ENCODE assay signal across 16 cellular contexts in genomic region chr9:22210262-22210661, GRCh38.
DNase-seq lines count a peak whose midpoint lies in the region; ATAC-seq and TF ChIP-seq lines count a peak whose summit lies in the region.
"Had no signal": no experiment of that assay in that cellular context is flagged by ENCODE, and none has a peak within 500 bp of the region (broad histone marks: within the 10 kb centered on the region; RNA-seq: fewer than 3 reads in every experiment).

No MANE protein-coding gene starts in this region.

- no peaks in the 10 kb centered on the region for H3K9me3 Mint-ChIP-seq in activated naive CD4-positive, alpha-beta T cell treated with anti-CD3 and anti-CD28 coated beads for 36 hours
- no peaks in the 10 kb centered on the region for H3K9me3 Mint-ChIP-seq in activated naive CD4-positive, alpha-beta T cell treated with anti-CD3 and anti-CD28 coated beads, Interleukin-2, amount 10 ng/mL, durations not matched to agents 7 days and 5 days
- no peaks in the 10 kb centered on the region for H3K9me3 Mint-ChIP-seq in stimulated activated memory B cell treated with anti-CD40 and anti-IgM and Interleukin-4, amounts not matched to agents 10 μg/mL and 1 μg/mL and 100 μg/mL, for 72 hours
- no peaks in the 10 kb centered on the region for H3K9me3 Mint-ChIP-seq in GM23338

- no peaks in the 10 kb centered on the region for H3K9me2 ChIP-seq in GM23338 (ENCODE audit: insufficient read depth)

- no peak overlapping the region for H3K4me3 ChIP-seq in OCI-LY3 (ENCODE audit: low read length)
- no peak overlapping the region for H3K4me3 ChIP-seq in GM23338
- H3K4me3 ChIP-seq: HAP-1, stomach had no signal

- H3K27ac ChIP-seq in OCI-LY3 (ENCODE audit: low read length) (peak overlapping the region; percentile 5; the same call in 1 of the 2 replicates), epithelial cell of prostate (peak overlapping the region; percentile 87), GM23338 (ENCODE audit: low read depth) (no peak overlapping the region)

- no peaks in the 10 kb centered on the region for H3F3A ChIP-seq in GM23338 (replicated peaks; ENCODE audit: low read depth)

- ATAC-seq in stimulated activated memory B cell treated with anti-CD40 and anti-IgM and Interleukin-4, amounts not matched to agents 10 μg/mL and 1 μg/mL and 100 μg/mL, for 72 hours, result peak; percentile 79
- ATAC-seq in HG02973 (IDR thresholded peaks at IDR 0.05; ENCODE audit: unreplicated experiment) (no peak), GM23338 (no peak)

- CTCF ChIA-PET in activated naive CD4-positive, alpha-beta T cell treated with anti-CD3 and anti-CD28 coated beads for 36 hours (lab: Charles Lee), result interaction anchor here (0.6 kb wide), 1 partner anchor 34 kb away, joined by 3 read pairs; no protein-coding TSS in a partner anchor
- CTCF ChIA-PET in activated naive CD4-positive, alpha-beta T cell treated with anti-CD3 and anti-CD28 coated beads, Interleukin-2, amount 10 ng/mL, durations not matched to agents 7 days and 5 days (lab: Charles Lee), result no interaction called here

- no peaks in the 10 kb centered on the region for H3K36me3 Mint-ChIP-seq in activated naive CD4-positive, alpha-beta T cell treated with anti-CD3 and anti-CD28 coated beads for 36 hours (ENCODE audit: low read depth)
- H3K36me3 Mint-ChIP-seq in activated naive CD4-positive, alpha-beta T cell treated with anti-CD3 and anti-CD28 coated beads, Interleukin-2, amount 10 ng/mL, durations not matched to agents 7 days and 5 days, result no peaks in the 10 kb centered on the region
- no peaks in the 10 kb centered on the region for H3K36me3 Mint-ChIP-seq in stimulated activated memory B cell treated with anti-CD40 and anti-IgM and Interleukin-4, amounts not matched to agents 10 μg/mL and 1 μg/mL and 100 μg/mL, for 72 hours
- no peaks in the 10 kb centered on the region for H3K36me3 Mint-ChIP-seq in GM23338 (ENCODE audit: low read depth)

- H3K9ac ChIP-seq in OCI-LY3 (ENCODE audit: low read length), result no peak overlapping the region

- intact Hi-C loops in activated naive CD4-positive, alpha-beta T cell treated with anti-CD3 and anti-CD28 coated beads for 36 hours (cut with micrococcal nuclease), result loop anchor here (1.0 kb wide), 1 partner anchor 30 kb away; no protein-coding TSS in a partner anchor

- no peaks in the 10 kb centered on the region for H3K27me3 Mint-ChIP-seq in activated naive CD4-positive, alpha-beta T cell treated with anti-CD3 and anti-CD28 coated beads for 36 hours (ENCODE audit: low read depth)
- no peaks in the 10 kb centered on the region for H3K27me3 Mint-ChIP-seq in activated naive CD4-positive, alpha-beta T cell treated with anti-CD3 and anti-CD28 coated beads, Interleukin-2, amount 10 ng/mL, durations not matched to agents 7 days and 5 days
- H3K27me3 Mint-ChIP-seq in stimulated activated memory B cell treated with anti-CD40 and anti-IgM and Interleukin-4, amounts not matched to agents 10 μg/mL and 1 μg/mL and 100 μg/mL, for 72 hours, result no peaks in the 10 kb centered on the region
- H3K27me3 Mint-ChIP-seq in GM23338 (ENCODE audit: insufficient read depth, low read depth, poor library complexity), result no peaks in the 10 kb centered on the region

- no peak for TF ChIP-seq CTCF in OCI-LY3 (IDR thresholded peaks at IDR 0.05; ENCODE audit: low read depth, low read length)
- no peak for TF ChIP-seq CTCF in GM23338 (conservative IDR thresholded peaks at IDR 0.05; ENCODE audit: low read depth in 2 of 2)

- H3K79me2 ChIP-seq in OCI-LY3 (ENCODE audit: low read length) (no peaks in the 10 kb centered on the region), GM23338 (replicated peaks; ENCODE audit: insufficient read depth) (no peaks in the 10 kb centered on the region)

- no peaks in the 10 kb centered on the region for H3K9me3 ChIP-seq in OCI-LY3 (ENCODE audit: insufficient read depth, low read length)
- H3K9me3 ChIP-seq: HAP-1, stomach had no signal

- no peak overlapping the region for H2AFZ ChIP-seq in OCI-LY3 (ENCODE audit: low read depth, low read length)
- no peak overlapping the region for H2AFZ ChIP-seq in GM23338

- H3K4me2 ChIP-seq in OCI-LY3 (ENCODE audit: low read length), result peak overlapping the region; percentile 40
- H3K4me2 ChIP-seq in GM23338, result no peak overlapping the region

- DNase-seq in activated naive CD4-positive, alpha-beta T cell treated with anti-CD3 and anti-CD28 coated beads for 36 hours, result peak; percentile 17
- DNase-seq in activated naive CD4-positive, alpha-beta T cell treated with anti-CD3 and anti-CD28 coated beads, Interleukin-2, amount 10 ng/mL, durations not matched to agents 7 days and 5 days, result no peak
- DNase-seq in epithelial cell of prostate (ENCODE audit: low read depth, low spot score), result peak; percentile 39
- no peak for DNase-seq in NCI-H82 (lab: John Stamatoyannopoulos, UW)
- no peak for DNase-seq in GM23338 (ENCODE audit: low spot score)
- DNase-seq: amniotic stem cell, DND-41, kidney, NCI-H1092 treated with DMSO at 0.1 percent for 48 hours, NCI-H446 treated with DMSO at 0.1 percent for 48 hours, SIG-M5, stomach had no signal

- no peak overlapping the region for H3K4me3 Mint-ChIP-seq in activated naive CD4-positive, alpha-beta T cell treated with anti-CD3 and anti-CD28 coated beads for 36 hours
- no peak overlapping the region for H3K4me3 Mint-ChIP-seq in activated naive CD4-positive, alpha-beta T cell treated with anti-CD3 and anti-CD28 coated beads, Interleukin-2, amount 10 ng/mL, durations not matched to agents 7 days and 5 days
- H3K4me3 Mint-ChIP-seq in stimulated activated memory B cell treated with anti-CD40 and anti-IgM and Interleukin-4, amounts not matched to agents 10 μg/mL and 1 μg/mL and 100 μg/mL, for 72 hours, result no peak overlapping the region
- H3K4me3 Mint-ChIP-seq in GM23338, result no peak overlapping the region

- H3K4me1 ChIP-seq in OCI-LY3 (ENCODE audit: low read length), result peaks cover 78% of the 10 kb centered on the region
- no peaks in the 10 kb centered on the region for H3K4me1 ChIP-seq in GM23338 (ENCODE audit: insufficient read depth)

- H4K20me1 ChIP-seq in OCI-LY3 (ENCODE audit: insufficient read depth, low read length) (no peaks in the 10 kb centered on the region), GM23338 (replicated peaks; ENCODE audit: insufficient read depth) (no peaks in the 10 kb centered on the region)

- H3K27me3 ChIP-seq in OCI-LY3 (ENCODE audit: low read depth, low read length) (0 out of 2 replicates have a peak, but pooled peaks cover 5% of the 10 kb centered on the region), GM23338 (ENCODE audit: insufficient read depth) (no peaks in the 10 kb centered on the region)
- H3K27me3 ChIP-seq: stomach had no signal

- H3K36me3 ChIP-seq in OCI-LY3 (replicated peaks; ENCODE audit: low read depth, low read length) (no peaks in the 10 kb centered on the region), GM23338 (ENCODE audit: insufficient read depth) (no peaks in the 10 kb centered on the region)
- H3K36me3 ChIP-seq: HAP-1, stomach had no signal

- H3K4me1 Mint-ChIP-seq in activated naive CD4-positive, alpha-beta T cell treated with anti-CD3 and anti-CD28 coated beads for 36 hours (ENCODE audit: low read depth), result peaks cover 29% of the 10 kb centered on the region
- H3K4me1 Mint-ChIP-seq in activated naive CD4-positive, alpha-beta T cell treated with anti-CD3 and anti-CD28 coated beads, Interleukin-2, amount 10 ng/mL, durations not matched to agents 7 days and 5 days, result peaks cover 17% of the 10 kb centered on the region
- peaks cover 52% of the 10 kb centered on the region for H3K4me1 Mint-ChIP-seq in stimulated activated memory B cell treated with anti-CD40 and anti-IgM and Interleukin-4, amounts not matched to agents 10 μg/mL and 1 μg/mL and 100 μg/mL, for 72 hours
- no peaks in the 10 kb centered on the region for H3K4me1 Mint-ChIP-seq in GM23338

- no peak overlapping the region for H3K27ac Mint-ChIP-seq in activated naive CD4-positive, alpha-beta T cell treated with anti-CD3 and anti-CD28 coated beads for 36 hours
- H3K27ac Mint-ChIP-seq in activated naive CD4-positive, alpha-beta T cell treated with anti-CD3 and anti-CD28 coated beads, Interleukin-2, amount 10 ng/mL, durations not matched to agents 7 days and 5 days, result no peak overlapping the region
- no peak overlapping the region for H3K27ac Mint-ChIP-seq in stimulated activated memory B cell treated with anti-CD40 and anti-IgM and Interleukin-4, amounts not matched to agents 10 μg/mL and 1 μg/mL and 100 μg/mL, for 72 hours
- no peak overlapping the region for H3K27ac Mint-ChIP-seq in GM23338

TF ChIP-seq in GM23338, 12 proteins besides CTCF, POLR2A, EP300 and RAD21 (continues in another document):
- TF ChIP-seq EZH2phosphoT487 (IDR thresholded peaks at IDR 0.05; ENCODE audit: unreplicated experiment), result no peak

Comparison
In these comparisons a context has a peak if more than half of its experiments do, and no peak if none do; other contexts are left out.
1. DNase-seq: peak in activated naive CD4-positive, alpha-beta T cell treated with anti-CD3 and anti-CD28 coated beads for 36 hours (single experiment) and epithelial cell of prostate (single experiment); none in activated naive CD4-positive, alpha-beta T cell treated with anti-CD3 and anti-CD28 coated beads, Interleukin-2, amount 10 ng/mL, durations not matched to agents 7 days and 5 days (single experiment), NCI-H82 (single experiment) and GM23338 (single experiment).